23 cellular contexts compared by ENCODE assay signal in genomic region chr22:25781801-25782200, GRCh38. TPM values are rescaled to one million over a fixed set of nuclear protein-coding genes. Genes with fewer than 3 reads are reported as not detected.
A peak's percentile ranks its signal among the peaks of the same experiment; 100 is the strongest.
DNase-seq lines count a peak whose midpoint lies in the region; ATAC-seq, FAIRE-seq and TF ChIP-seq lines count a peak whose summit lies in the region.
"Had no signal": no experiment of that assay in that cellular context is flagged by ENCODE, and none has a peak within 500 bp of the region (broad histone marks: within the 10 kb centered on the region; RNA-seq: fewer than 3 reads in every experiment).

No MANE protein-coding gene starts in this region.

- H2BK120ac ChIP-seq in trophoblast cell (ENCODE audit: insufficient read depth, low read length, poor library complexity) = no peak overlapping the region

- no peak for FAIRE-seq in HepG2 (lab: Jason Lieb, UNC)
- FAIRE-seq: GM12892, GM18507, H1 had no signal

- in situ Hi-C loops in HepG2 (cut with HindIII; ENCODE audit: extremely low pct_ligation_motif_present, low pct_unique_long_range_greater_than_20kb) = no loop called here

- H4K12ac ChIP-seq in trophoblast cell (ENCODE audit: low read depth, low read length) = no peak overlapping the region

- H3K79me2 ChIP-seq in HepG2 (ENCODE audit: insufficient read depth, low read length) = no peaks in the 10 kb centered on the region
- no peaks in the 10 kb centered on the region for H3K79me2 ChIP-seq in trophoblast cell (ENCODE audit: control insufficient read depth, insufficient read depth, low read length, poor library complexity)

- BruUV-seq in HepG2 (replicated peaks; lab: Mats Ljungman, UMichigan) = no TSS peak

- no peak for TF ChIP-seq CTCF in HepG2 (CRISPR knock-in tag; IDR thresholded peaks at IDR 0.05)
- TF ChIP-seq CTCF in right lobe of liver (IDR thresholded peaks at IDR 0.05) = no peak

- intact Hi-C loops in HepG2 (cut with micrococcal nuclease; ENCODE audit: unreplicated experiment) = no loop called here
- intact Hi-C loops in right lobe of liver (cut with DNase I) = no loop called here
- intact Hi-C loops in left colon (cut with DNase I, micrococcal nuclease) = no loop called here

- no peak overlapping the region for H3K4ac ChIP-seq in trophoblast cell (ENCODE audit: low read depth, low read length)

- H3K27ac ChIP-seq in HepG2 (ENCODE audit: extremely low read length, insufficient read depth, low read length) = no peak overlapping the region
- no peak overlapping the region for H3K27ac ChIP-seq in right lobe of liver
- no peak overlapping the region for H3K27ac ChIP-seq in trophoblast cell (ENCODE audit: low read depth, low read length)
- H3K27ac ChIP-seq: BLaER1 had no signal

- no peak for TF ChIP-seq EP300 in HepG2 (IDR thresholded peaks at IDR 0.05; ENCODE audit: low read depth in 2 of 2, low read length in 2 of 2)
- TF ChIP-seq EP300 in HepG2 (CRISPR knock-in tag; IDR thresholded peaks at IDR 0.05; ENCODE audit: borderline replicate concordance) = no peak

- no peaks in the 10 kb centered on the region for H3K9me3 ChIP-seq in HepG2 (ENCODE audit: low read length)
- H3K9me3 ChIP-seq in right lobe of liver = no peaks in the 10 kb centered on the region
- no peaks in the 10 kb centered on the region for H3K9me3 ChIP-seq in trophoblast cell (ENCODE audit: insufficient read depth, low read depth, low read length)
- H3K9me3 ChIP-seq: BLaER1 had no signal

- DNase-seq in HepG2 (ENCODE audit: low spot score) = no peak
- no peak for DNase-seq in right lobe of liver
- DNase-seq in left colon = no peak
- no peak for DNase-seq in trophoblast cell
- no peak for DNase-seq in kidney glomerular epithelial cell (lab: John Stamatoyannopoulos, UW)
- no peak for DNase-seq in hepatic stellate cell (ENCODE audit: low spot score)
- DNase-seq: 8988T; CD4-positive, alpha-beta memory T cell; DMS153; DMS79; GDM1; H9; IMR-90 had no signal

- no peak overlapping the region for H3K18ac ChIP-seq in trophoblast cell (ENCODE audit: low read length)

- no peaks in the 10 kb centered on the region for H3K79me1 ChIP-seq in trophoblast cell (ENCODE audit: low read length)

- no peak overlapping the region for H4K8ac ChIP-seq in trophoblast cell (ENCODE audit: low read depth, low read length)

- WGBS in HepG2 (ENCODE audit: low lambda C conversion rate) = 53% methylated on average over 7 of the region's 8 CpGs
- 61% methylated on average over 4 of the region's 8 CpGs for WGBS in right lobe of liver (ENCODE audit: insufficient coverage, low coverage, low lambda C conversion rate, missing lambda C conversion rate)
- WGBS in trophoblast cell (ENCODE audit: extremely low coverage, insufficient coverage, insufficient read length) = no CpG with 5 or more reads among the region's 8 CpGs

- H4K20me1 ChIP-seq in HepG2 (ENCODE audit: insufficient read depth, low read length) = no peaks in the 10 kb centered on the region
- H4K20me1 ChIP-seq: BLaER1 had no signal

- TF ChIP-seq POLR2A in HepG2 (IDR thresholded peaks at IDR 0.05; ENCODE audit: insufficient read depth in 1 of 2, low read depth in 2 of 2, low read length in 2 of 2) (no peak), right lobe of liver (IDR thresholded peaks at IDR 0.05) (no peak)

- H3K4me1 ChIP-seq in HepG2 (ENCODE audit: insufficient read depth, low read length) (no peaks in the 10 kb centered on the region), right lobe of liver (no peaks in the 10 kb centered on the region), trophoblast cell (ENCODE audit: control insufficient read depth in 1 of 2, insufficient read depth in 2 of 2, low read length in 2 of 2) (peaks cover 0 to 1% of the 10 kb centered on the region in 2 experiments)
- H3K4me1 ChIP-seq: BLaER1 had no signal

- H3K23ac ChIP-seq in trophoblast cell (ENCODE audit: low read length) = no peak overlapping the region

- H3K36me3 ChIP-seq in HepG2 (replicated peaks in 1 of 2; ENCODE audit: control insufficient read depth in 1 of 2, insufficient read depth in 2 of 2, low read length in 2 of 2) (no peaks in the 10 kb centered on the region), right lobe of liver (no peaks in the 10 kb centered on the region), trophoblast cell (ENCODE audit: control insufficient read depth in 1 of 2, insufficient read depth in 2 of 2, low read length in 2 of 2) (no peaks in the 10 kb centered on the region)
- H3K36me3 ChIP-seq: BLaER1 had no signal

- H2BK12ac ChIP-seq in trophoblast cell (ENCODE audit: low read length) = peak overlapping the region; percentile 82

- POLR2A ChIA-PET in HepG2 (lab: Yijun Ruan, JAX) = no interaction called here

- H3K9ac ChIP-seq in HepG2 (ENCODE audit: insufficient read depth, low read depth, low read length) (no peak overlapping the region), trophoblast cell (ENCODE audit: low read length) (no peak overlapping the region)
- H3K9ac ChIP-seq: BLaER1 had no signal

- H3K4me3 ChIP-seq in HepG2 (replicated peaks in 1 of 3; ENCODE audit: insufficient read depth in 1 of 3, low read depth in 2 of 3, low read length in 3 of 3) = no peak overlapping the region
- no peak overlapping the region for H3K4me3 ChIP-seq in right lobe of liver
- H3K4me3 ChIP-seq in trophoblast cell (ENCODE audit: low read depth, low read length) = no peak overlapping the region
- H3K4me3 ChIP-seq: BLaER1 had no signal

- H2BK5ac ChIP-seq in trophoblast cell (ENCODE audit: low read depth, low read length, poor library complexity) = no peak overlapping the region

- peak overlapping the region; percentile 42; the same call in 1 of the 2 replicates for H3K4me2 ChIP-seq in HepG2 (ENCODE audit: low read depth, low read length)
- no peak overlapping the region for H3K4me2 ChIP-seq in trophoblast cell (ENCODE audit: low read length)
- H3K4me2 ChIP-seq: BLaER1 had no signal

- H2AFZ ChIP-seq in HepG2 (ENCODE audit: low read length) = no peak overlapping the region
- H2AFZ ChIP-seq in trophoblast cell (ENCODE audit: insufficient read depth, low read length, poor library complexity) = no peak overlapping the region

- no peak for ATAC-seq in HepG2
- no peak for ATAC-seq in right lobe of liver
- ATAC-seq in left colon = peak; percentile 61
- no peak for ATAC-seq in HG02852 (IDR thresholded peaks at IDR 0.05; ENCODE audit: unreplicated experiment)

- peak overlapping the region; percentile 30 for H2AK5ac ChIP-seq in trophoblast cell (ENCODE audit: low read length)

- H3K14ac ChIP-seq in trophoblast cell (ENCODE audit: low read length) = no peak overlapping the region

- H3K27me3 ChIP-seq in HepG2 (ENCODE audit: control insufficient read depth in 1 of 2, insufficient read depth in 2 of 2, low read length in 2 of 2) (peaks cover 0 to 7% of the 10 kb centered on the region in 2 experiments; a peak in 1 of 5 replicates), right lobe of liver (no peaks in the 10 kb centered on the region), trophoblast cell (ENCODE audit: insufficient read depth, low read length) (no peaks in the 10 kb centered on the region)
- H3K27me3 ChIP-seq: BLaER1 had no signal

- CTCF ChIA-PET in HepG2 (lab: Yijun Ruan, JAX; ENCODE audit: low intra/inter-chr PET ratio, low total read pairs) = no interaction called here

- TF ChIP-seq RAD21 in HepG2 (CRISPR knock-in tag; IDR thresholded peaks at IDR 0.05) = no peak

- no peak overlapping the region for H4K91ac ChIP-seq in trophoblast cell (ENCODE audit: low read depth, low read length)

TF ChIP-seq in HepG2, 621 proteins besides CTCF, POLR2A, EP300 and RAD21 (continues in another document):
- no peak for TF ChIP-seq MED8 (CRISPR knock-in tag; IDR thresholded peaks at IDR 0.05; ENCODE audit: insufficient replicate concordance)
- no peak for TF ChIP-seq EZH2 (conservative IDR thresholded peaks at IDR 0.05; ENCODE audit: low read depth, low read length)
- TF ChIP-seq ZNF746 (CRISPR knock-in tag; IDR thresholded peaks at IDR 0.05) = no peak
- TF ChIP-seq NCOA2 (CRISPR knock-in tag; IDR thresholded peaks at IDR 0.05) = no peak
- TF ChIP-seq NFIB (CRISPR knock-in tag; IDR thresholded peaks at IDR 0.05; ENCODE audit: borderline replicate concordance) = no peak
- no peak for TF ChIP-seq CREB3 (CRISPR knock-in tag; IDR thresholded peaks at IDR 0.05)
- TF ChIP-seq ZFP41 (CRISPR knock-in tag; IDR thresholded peaks at IDR 0.05; ENCODE audit: borderline replicate concordance) = no peak

RNA-seq across cellular contexts. Expression of gene MYO18B, which starts 39.8 kb away (rescaled TPM):
- total RNA-seq in HepG2 (2016; rRNA removed; fragmentation: Illumina TruSeq; extraction: Trizol) (0.04 TPM in 1 of 2 replicates, not detected in the other), right lobe of liver (under 1 TPM in 5 of 6 experiments, not detected in 1; 0.04 to 0.56 (median 0.07) TPM), left colon (under 1 TPM in 1 of 2 donors, not detected in 1; 0.03 TPM)
- not detected in 2 replicates for total RNA-seq in HepG2 (2016; cell fraction: cytosol; rRNA removed; fragmentation: Illumina TruSeq; extraction: Trizol; ENCODE audit: low read depth)
- total RNA-seq in HepG2 (2016; cell fraction: insoluble cytoplasmic fraction; rRNA removed; fragmentation: Illumina TruSeq; extraction: Trizol) = 0.04 TPM in 1 of 2 replicates, not detected in the other
- total RNA-seq in HepG2 (2016; cell fraction: membrane; rRNA removed; fragmentation: Illumina TruSeq; extraction: Trizol) = 0.17 TPM in 1 of 2 replicates, not detected in the other
- 0.06 TPM in 1 of 2 replicates, not detected in the other for total RNA-seq in HepG2 (2016; cell fraction: nucleus; rRNA removed; fragmentation: Illumina TruSeq; extraction: Trizol)
- polyA plus RNA-seq in HepG2 (2011; rRNA removed) = 0.01 and 0.22 TPM in 2 replicates
- polyA plus RNA-seq in HepG2 (2011; cell fraction: cytosol; rRNA removed) = 0.01 and 0.06 TPM in 2 replicates
- polyA plus RNA-seq in HepG2 (2011; cell fraction: nucleus; rRNA removed) = 0.32 and 0.33 TPM in 2 replicates
- polyA plus RNA-seq in HepG2 (2012) = 0.07 and 0.23 TPM in 2 replicates
- not detected in 2 replicates for polyA plus RNA-seq in HepG2 (2016; cell fraction: cytosol; fragmentation: Illumina TruSeq; extraction: Trizol; ENCODE audit: low read depth)
- 0.03 TPM in 1 of 2 replicates, not detected in the other for polyA plus RNA-seq in HepG2 (2016; cell fraction: insoluble cytoplasmic fraction; fragmentation: Illumina TruSeq; extraction: Trizol; ENCODE audit: low read depth)
- not detected in 2 replicates for polyA plus RNA-seq in HepG2 (2016; cell fraction: membrane; fragmentation: Illumina TruSeq; extraction: Trizol; ENCODE audit: low read depth)
- not detected in 2 replicates for polyA plus RNA-seq in HepG2 (2016; cell fraction: nucleus; fragmentation: Illumina TruSeq; extraction: Trizol; ENCODE audit: insufficient read depth, low read depth)
- polyA minus RNA-seq in HepG2 (2011; rRNA and poly(A)+ RNA removed; ENCODE audit: low replicate concordance) = 0.05 and 0.08 TPM in 2 replicates
- polyA minus RNA-seq in HepG2 (2011; cell fraction: cytosol; rRNA and poly(A)+ RNA removed) = not detected in 2 replicates
- 0.13 and 0.99 TPM in 2 replicates for polyA minus RNA-seq in HepG2 (2011; cell fraction: nucleus; rRNA and poly(A)+ RNA removed)
- polyA plus RNA-seq in trophoblast cell (2013) = 0.11 and 0.14 TPM in 2 replicates
- total RNA-seq: A673, Daoy, HT-29 had no signal
- polyA plus RNA-seq: AG04450, CD14-positive monocyte, IMR-90 had no signal
